Comparison of ENCODE assay signal across 28 cellular contexts in the genomic region with DNA sequence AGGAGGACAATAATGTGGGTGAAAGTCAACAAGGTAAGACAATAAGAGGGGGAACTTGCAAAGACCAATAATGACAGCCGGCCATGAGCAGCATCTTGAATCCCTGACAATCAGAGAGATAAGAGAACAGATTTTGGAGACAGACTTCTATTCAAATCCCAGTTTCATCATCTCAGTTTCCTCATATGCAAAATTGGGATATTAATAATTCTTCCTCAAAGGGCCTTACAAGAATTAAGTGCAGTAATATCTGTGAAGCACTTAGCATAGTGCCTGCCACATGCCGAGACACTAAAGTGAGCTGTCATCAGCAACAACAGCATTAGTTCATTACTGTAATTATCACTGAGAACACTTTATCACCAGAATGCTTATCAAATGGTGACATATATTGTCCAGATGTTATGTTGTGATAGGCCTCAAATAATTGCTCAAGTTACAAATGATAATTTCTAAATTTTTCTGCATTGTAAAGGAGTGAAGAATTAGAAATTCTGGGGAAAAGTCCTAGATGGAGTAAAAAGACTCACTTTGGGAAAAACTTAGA. TPM values are rescaled to one million over a fixed set of nuclear protein-coding genes. Genes with fewer than 3 reads are reported as not detected.
"Had no signal": no experiment of that assay in that cellular context is flagged by ENCODE, and none has a peak within 500 bp of the region (broad histone marks: within the 10 kb centered on the region; RNA-seq: fewer than 3 reads in every experiment).

No MANE protein-coding gene starts in this region.

- H3K9me3 Mint-ChIP-seq: activated naive CD4-positive, alpha-beta T cell treated with anti-CD3 and anti-CD28 coated beads for 36 hours; activated T-helper 17 cell treated with anti-CD3 and anti-CD28 coated beads, Interleukin-2, amount 50 U/mL, for 72 hours; T-cell had no signal

- H3K36me3 ChIP-seq: cardiac muscle cell, MG63 had no signal

- H3K27ac Mint-ChIP-seq: activated naive CD4-positive, alpha-beta T cell treated with anti-CD3 and anti-CD28 coated beads for 36 hours; activated naive CD8-positive, alpha-beta T cell; activated T-helper 17 cell treated with anti-CD3 and anti-CD28 coated beads, Interleukin-2, amount 50 U/mL, for 72 hours; brain; T-cell had no signal

- DNase-seq: activated CD4-positive, alpha-beta T cell treated with anti-CD3 and anti-CD28 coated beads for 48 hours; activated CD4-positive, alpha-beta T cell treated with anti-CD3 and anti-CD28 coated beads, Interleukin-2, amount 50 U/mL, for 48 hours; activated CD4-positive, CD25-positive, alpha-beta regulatory T cell treated with anti-CD3 and anti-CD28 coated beads, Interleukin-2, amount 50 U/mL, for 72 hours; activated gamma-delta T cell; activated naive CD4-positive, alpha-beta T cell treated with anti-CD3 and anti-CD28 coated beads for 36 hours; activated T-cell treated with anti-CD3 and anti-CD28 coated beads for 4 hours; activated T-cell treated with anti-CD3 and anti-CD28 coated beads, Interleukin-2, amount 50 U/mL, for 48 hours; amygdala; MG63; NCI-H1105 treated with DMSO at 0.1 percent for 48 hours; NCI-H1436 treated with DMSO at 0.1 percent for 48 hours; NCI-H187; NCI-H2081; NCI-H510A treated with DMSO at 0.1 percent for 48 hours; NCI-H69; NK-92 treated with Interleukin-12 subunit alpha and Interleukin-12 subunit beta, amount 100 ng/mL, for 24 hours; PC-3; SIG-M5; T-cell; T-helper 2 cell; T1000 had no signal

- H3K27ac ChIP-seq: cardiac muscle cell, KMS-11 had no signal

- H3K4me3 Mint-ChIP-seq: activated naive CD4-positive, alpha-beta T cell treated with anti-CD3 and anti-CD28 coated beads for 36 hours; activated naive CD8-positive, alpha-beta T cell; activated T-helper 17 cell treated with anti-CD3 and anti-CD28 coated beads, Interleukin-2, amount 50 U/mL, for 72 hours; T-cell had no signal

- H3K4me3 ChIP-seq: cardiac muscle cell, MG63 had no signal

- ATAC-seq: activated T-helper 17 cell treated with anti-CD3 and anti-CD28 coated beads, Interleukin-2, amount 50 U/mL, for 72 hours; PC-3; T-cell had no signal

- H3K36me3 Mint-ChIP-seq: activated naive CD8-positive, alpha-beta T cell; brain; T-cell had no signal

- H3K9ac ChIP-seq: KMS-11 had no signal

- H3K27me3 ChIP-seq: MG63 had no signal

- H3K9me3 ChIP-seq: MG63 had no signal

- H3K4me2 ChIP-seq: KMS-11 had no signal

RNA-seq across cellular contexts. Expression of gene FCRLB, which starts 0.9 kb away (rescaled TPM):
- total RNA-seq: activated T-helper 17 cell treated with anti-CD3 and anti-CD28 coated beads, Interleukin-2, amount 50 U/mL, for 72 hours had no signal

RNA-seq across cellular contexts. Expression of gene FCRLA, which starts 13.4 kb away (rescaled TPM):
- total RNA-seq: activated CD8-positive, alpha-beta memory T cell treated with anti-CD3 and anti-CD28 coated beads for 36 hours; activated naive CD4-positive, alpha-beta T cell treated with anti-CD3 and anti-CD28 coated beads for 36 hours; activated T-helper 17 cell treated with anti-CD3 and anti-CD28 coated beads, Interleukin-2, amount 50 U/mL, for 72 hours; cardiac muscle cell; PC-3 had no signal
- polyA plus RNA-seq: cardiac muscle cell had no signal

RNA-seq across cellular contexts. Expression of gene FCGR2B, which starts 57.5 kb away (rescaled TPM):
- total RNA-seq: activated CD8-positive, alpha-beta memory T cell treated with anti-CD3 and anti-CD28 coated beads for 36 hours; activated naive CD4-positive, alpha-beta T cell treated with anti-CD3 and anti-CD28 coated beads for 36 hours; astrocyte; cardiac muscle cell; PC-3 had no signal
- polyA plus RNA-seq: cardiac muscle cell had no signal
